In the genomic region with DNA sequence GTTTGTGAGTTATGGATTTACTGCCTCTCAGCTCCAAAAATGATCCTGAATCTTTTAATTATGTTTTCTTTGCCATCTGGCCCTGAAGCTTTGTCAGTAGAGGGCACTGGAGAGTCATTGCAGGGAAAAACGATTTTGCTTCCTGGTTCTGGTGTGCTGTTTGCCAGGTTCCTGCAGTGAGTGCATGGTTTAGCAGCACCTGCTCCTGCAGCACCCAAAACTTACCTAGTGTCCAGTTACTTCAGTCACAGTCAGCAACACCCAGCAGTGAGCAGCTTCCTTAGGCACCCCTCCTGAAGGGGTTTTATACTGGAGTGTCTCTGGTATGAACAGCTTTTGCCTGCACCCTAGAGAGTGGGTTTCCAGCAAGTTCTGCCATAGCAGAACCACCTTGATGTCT, we compare ENCODE assay signal across 1 cellular context.
TF ChIP-seq lines count a peak whose summit lies in the region.

No MANE protein-coding gene starts in this region.

TF ChIP-seq in GM12878, 131 proteins besides CTCF, POLR2A, EP300 and RAD21 (continues in another document):
- TF ChIP-seq MTA3 (IDR thresholded peaks at IDR 0.05; ENCODE audit: borderline replicate concordance, low read length) (no peak), NR2C1 (IDR thresholded peaks at IDR 0.05) (no peak), SREBF1 (IDR thresholded peaks at IDR 0.05; ENCODE audit: low read length) (no peak), TAF1 (IDR thresholded peaks at IDR 0.05; ENCODE audit: borderline replicate concordance, low read depth, low read length) (0 out of 2 replicates have a peak, but pooled peaks have one; percentile 24), TBL1XR1 (IDR thresholded peaks at IDR 0.05; ENCODE audit: low read depth, low read length) (no peak), CBX5 (IDR thresholded peaks at IDR 0.05; ENCODE audit: low read depth) (no peak), FOS (IDR thresholded peaks at IDR 0.05; ENCODE audit: borderline replicate concordance, extremely low read depth, insufficient read length) (no peak), HDGF (IDR thresholded peaks at IDR 0.05) (no peak), ZNF274 (IDR thresholded peaks at IDR 0.05; ENCODE audit: insufficient read depth, insufficient read length) (no peak), BMI1 (IDR thresholded peaks at IDR 0.05; ENCODE audit: borderline replicate concordance) (no peak), IKZF2 (IDR thresholded peaks at IDR 0.05) (0 out of 4 replicates have a peak, but pooled peaks of 1 of the 2 experiments have one; percentile 11), STAT1 (conservative IDR thresholded peaks at IDR 0.05) (0 out of 2 replicates have a peak, but pooled peaks have one; percentile 55), IKZF1 (conservative IDR thresholded peaks at IDR 0.05) (0 out of 2 replicates have a peak, but pooled peaks have one; percentile 12), CHD2 (IDR thresholded peaks at IDR 0.05; ENCODE audit: borderline replicate concordance, low read depth, low read length) (no peak), RUNX3 (IDR thresholded peaks at IDR 0.05; ENCODE audit: low read length) (no peak), BRCA1 (IDR thresholded peaks at IDR 0.05; ENCODE audit: low read depth, low read length) (no peak)
- TF ChIP-seq, protein P1, sequence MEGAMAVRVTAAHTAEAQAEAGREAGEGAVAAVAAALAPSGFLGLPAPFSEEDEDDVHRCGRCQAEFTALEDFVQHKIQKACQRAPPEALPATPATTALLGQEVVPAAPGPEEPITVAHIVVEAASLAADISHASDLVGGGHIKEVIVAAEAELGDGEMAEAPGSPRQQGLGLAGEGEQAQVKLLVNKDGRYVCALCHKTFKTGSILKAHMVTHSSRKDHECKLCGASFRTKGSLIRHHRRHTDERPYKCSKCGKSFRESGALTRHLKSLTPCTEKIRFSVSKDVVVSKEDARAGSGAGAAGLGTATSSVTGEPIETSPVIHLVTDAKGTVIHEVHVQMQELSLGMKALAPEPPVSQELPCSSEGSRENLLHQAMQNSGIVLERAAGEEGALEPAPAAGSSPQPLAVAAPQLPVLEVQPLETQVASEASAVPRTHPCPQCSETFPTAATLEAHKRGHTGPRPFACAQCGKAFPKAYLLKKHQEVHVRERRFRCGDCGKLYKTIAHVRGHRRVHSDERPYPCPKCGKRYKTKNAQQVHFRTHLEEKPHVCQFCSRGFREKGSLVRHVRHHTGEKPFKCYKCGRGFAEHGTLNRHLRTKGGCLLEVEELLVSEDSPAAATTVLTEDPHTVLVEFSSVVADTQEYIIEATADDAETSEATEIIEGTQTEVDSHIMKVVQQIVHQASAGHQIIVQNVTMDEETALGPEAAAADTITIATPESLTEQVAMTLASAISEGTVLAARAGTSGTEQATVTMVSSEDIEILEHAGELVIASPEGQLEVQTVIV (IDR thresholded peaks at IDR 0.05; ENCODE audit: borderline replicate concordance, partially characterized antibody) = no peak
- TF ChIP-seq, protein P2, sequence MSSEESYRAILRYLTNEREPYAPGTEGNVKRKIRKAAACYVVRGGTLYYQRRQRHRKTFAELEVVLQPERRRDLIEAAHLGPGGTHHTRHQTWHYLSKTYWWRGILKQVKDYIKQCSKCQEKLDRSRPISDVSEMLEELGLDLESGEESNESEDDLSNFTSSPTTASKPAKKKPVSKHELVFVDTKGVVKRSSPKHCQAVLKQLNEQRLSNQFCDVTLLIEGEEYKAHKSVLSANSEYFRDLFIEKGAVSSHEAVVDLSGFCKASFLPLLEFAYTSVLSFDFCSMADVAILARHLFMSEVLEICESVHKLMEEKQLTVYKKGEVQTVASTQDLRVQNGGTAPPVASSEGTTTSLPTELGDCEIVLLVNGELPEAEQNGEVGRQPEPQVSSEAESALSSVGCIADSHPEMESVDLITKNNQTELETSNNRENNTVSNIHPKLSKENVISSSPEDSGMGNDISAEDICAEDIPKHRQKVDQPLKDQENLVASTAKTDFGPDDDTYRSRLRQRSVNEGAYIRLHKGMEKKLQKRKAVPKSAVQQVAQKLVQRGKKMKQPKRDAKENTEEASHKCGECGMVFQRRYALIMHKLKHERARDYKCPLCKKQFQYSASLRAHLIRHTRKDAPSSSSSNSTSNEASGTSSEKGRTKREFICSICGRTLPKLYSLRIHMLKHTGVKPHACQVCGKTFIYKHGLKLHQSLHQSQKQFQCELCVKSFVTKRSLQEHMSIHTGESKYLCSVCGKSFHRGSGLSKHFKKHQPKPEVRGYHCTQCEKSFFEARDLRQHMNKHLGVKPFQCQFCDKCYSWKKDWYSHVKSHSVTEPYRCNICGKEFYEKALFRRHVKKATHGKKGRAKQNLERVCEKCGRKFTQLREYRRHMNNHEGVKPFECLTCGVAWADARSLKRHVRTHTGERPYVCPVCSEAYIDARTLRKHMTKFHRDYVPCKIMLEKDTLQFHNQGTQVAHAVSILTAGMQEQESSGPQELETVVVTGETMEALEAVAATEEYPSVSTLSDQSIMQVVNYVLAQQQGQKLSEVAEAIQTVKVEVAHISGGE (CRISPR knock-in tag; IDR thresholded peaks at IDR 0.05) = no peak
- TF ChIP-seq, protein P3, sequence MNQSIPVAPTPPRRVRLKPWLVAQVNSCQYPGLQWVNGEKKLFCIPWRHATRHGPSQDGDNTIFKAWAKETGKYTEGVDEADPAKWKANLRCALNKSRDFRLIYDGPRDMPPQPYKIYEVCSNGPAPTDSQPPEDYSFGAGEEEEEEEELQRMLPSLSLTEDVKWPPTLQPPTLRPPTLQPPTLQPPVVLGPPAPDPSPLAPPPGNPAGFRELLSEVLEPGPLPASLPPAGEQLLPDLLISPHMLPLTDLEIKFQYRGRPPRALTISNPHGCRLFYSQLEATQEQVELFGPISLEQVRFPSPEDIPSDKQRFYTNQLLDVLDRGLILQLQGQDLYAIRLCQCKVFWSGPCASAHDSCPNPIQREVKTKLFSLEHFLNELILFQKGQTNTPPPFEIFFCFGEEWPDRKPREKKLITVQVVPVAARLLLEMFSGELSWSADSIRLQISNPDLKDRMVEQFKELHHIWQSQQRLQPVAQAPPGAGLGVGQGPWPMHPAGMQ (IDR thresholded peaks at IDR 0.05; ENCODE audit: borderline replicate concordance) = no peak
- TF ChIP-seq, protein P4, sequence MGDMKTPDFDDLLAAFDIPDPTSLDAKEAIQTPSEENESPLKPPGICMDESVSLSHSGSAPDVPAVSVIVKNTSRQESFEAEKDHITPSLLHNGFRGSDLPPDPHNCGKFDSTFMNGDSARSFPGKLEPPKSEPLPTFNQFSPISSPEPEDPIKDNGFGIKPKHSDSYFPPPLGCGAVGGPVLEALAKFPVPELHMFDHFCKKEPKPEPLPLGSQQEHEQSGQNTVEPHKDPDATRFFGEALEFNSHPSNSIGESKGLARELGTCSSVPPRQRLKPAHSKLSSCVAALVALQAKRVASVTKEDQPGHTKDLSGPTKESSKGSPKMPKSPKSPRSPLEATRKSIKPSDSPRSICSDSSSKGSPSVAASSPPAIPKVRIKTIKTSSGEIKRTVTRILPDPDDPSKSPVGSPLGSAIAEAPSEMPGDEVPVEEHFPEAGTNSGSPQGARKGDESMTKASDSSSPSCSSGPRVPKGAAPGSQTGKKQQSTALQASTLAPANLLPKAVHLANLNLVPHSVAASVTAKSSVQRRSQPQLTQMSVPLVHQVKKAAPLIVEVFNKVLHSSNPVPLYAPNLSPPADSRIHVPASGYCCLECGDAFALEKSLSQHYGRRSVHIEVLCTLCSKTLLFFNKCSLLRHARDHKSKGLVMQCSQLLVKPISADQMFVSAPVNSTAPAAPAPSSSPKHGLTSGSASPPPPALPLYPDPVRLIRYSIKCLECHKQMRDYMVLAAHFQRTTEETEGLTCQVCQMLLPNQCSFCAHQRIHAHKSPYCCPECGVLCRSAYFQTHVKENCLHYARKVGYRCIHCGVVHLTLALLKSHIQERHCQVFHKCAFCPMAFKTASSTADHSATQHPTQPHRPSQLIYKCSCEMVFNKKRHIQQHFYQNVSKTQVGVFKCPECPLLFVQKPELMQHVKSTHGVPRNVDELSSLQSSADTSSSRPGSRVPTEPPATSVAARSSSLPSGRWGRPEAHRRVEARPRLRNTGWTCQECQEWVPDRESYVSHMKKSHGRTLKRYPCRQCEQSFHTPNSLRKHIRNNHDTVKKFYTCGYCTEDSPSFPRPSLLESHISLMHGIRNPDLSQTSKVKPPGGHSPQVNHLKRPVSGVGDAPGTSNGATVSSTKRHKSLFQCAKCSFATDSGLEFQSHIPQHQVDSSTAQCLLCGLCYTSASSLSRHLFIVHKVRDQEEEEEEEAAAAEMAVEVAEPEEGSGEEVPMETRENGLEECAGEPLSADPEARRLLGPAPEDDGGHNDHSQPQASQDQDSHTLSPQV (IDR thresholded peaks at IDR 0.05) = no peak
- TF ChIP-seq, protein P5, sequence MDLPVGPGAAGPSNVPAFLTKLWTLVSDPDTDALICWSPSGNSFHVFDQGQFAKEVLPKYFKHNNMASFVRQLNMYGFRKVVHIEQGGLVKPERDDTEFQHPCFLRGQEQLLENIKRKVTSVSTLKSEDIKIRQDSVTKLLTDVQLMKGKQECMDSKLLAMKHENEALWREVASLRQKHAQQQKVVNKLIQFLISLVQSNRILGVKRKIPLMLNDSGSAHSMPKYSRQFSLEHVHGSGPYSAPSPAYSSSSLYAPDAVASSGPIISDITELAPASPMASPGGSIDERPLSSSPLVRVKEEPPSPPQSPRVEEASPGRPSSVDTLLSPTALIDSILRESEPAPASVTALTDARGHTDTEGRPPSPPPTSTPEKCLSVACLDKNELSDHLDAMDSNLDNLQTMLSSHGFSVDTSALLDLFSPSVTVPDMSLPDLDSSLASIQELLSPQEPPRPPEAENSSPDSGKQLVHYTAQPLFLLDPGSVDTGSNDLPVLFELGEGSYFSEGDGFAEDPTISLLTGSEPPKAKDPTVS (IDR thresholded peaks at IDR 0.05; ENCODE audit: low read depth, low read length) = no peak
- TF ChIP-seq, protein P6, sequence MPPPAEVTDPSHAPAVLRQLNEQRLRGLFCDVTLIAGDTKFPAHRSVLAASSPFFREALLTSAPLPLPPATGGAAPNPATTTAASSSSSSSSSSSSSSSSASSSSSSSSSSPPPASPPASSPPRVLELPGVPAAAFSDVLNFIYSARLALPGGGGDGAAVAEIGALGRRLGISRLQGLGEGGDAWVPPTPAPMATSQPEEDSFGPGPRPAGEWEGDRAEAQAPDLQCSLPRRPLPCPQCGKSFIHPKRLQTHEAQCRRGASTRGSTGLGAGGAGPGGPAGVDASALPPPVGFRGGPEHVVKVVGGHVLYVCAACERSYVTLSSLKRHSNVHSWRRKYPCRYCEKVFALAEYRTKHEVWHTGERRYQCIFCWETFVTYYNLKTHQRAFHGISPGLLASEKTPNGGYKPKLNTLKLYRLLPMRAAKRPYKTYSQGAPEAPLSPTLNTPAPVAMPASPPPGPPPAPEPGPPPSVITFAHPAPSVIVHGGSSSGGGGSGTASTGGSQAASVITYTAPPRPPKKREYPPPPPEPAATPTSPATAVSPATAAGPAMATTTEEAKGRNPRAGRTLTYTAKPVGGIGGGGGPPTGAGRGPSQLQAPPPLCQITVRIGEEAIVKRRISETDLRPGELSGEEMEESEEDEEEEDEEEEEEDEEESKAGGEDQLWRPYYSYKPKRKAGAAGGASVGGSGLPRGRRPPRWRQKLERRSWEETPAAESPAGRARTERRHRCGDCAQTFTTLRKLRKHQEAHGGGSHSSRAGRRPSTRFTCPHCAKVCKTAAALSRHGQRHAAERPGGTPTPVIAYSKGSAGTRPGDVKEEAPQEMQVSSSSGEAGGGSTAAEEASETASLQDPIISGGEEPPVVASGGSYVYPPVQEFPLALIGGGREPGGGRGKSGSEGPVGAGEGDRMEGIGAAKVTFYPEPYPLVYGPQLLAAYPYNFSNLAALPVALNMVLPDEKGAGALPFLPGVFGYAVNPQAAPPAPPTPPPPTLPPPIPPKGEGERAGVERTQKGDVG (CRISPR knock-in tag; IDR thresholded peaks at IDR 0.05) = no peak
- TF ChIP-seq, protein P7, sequence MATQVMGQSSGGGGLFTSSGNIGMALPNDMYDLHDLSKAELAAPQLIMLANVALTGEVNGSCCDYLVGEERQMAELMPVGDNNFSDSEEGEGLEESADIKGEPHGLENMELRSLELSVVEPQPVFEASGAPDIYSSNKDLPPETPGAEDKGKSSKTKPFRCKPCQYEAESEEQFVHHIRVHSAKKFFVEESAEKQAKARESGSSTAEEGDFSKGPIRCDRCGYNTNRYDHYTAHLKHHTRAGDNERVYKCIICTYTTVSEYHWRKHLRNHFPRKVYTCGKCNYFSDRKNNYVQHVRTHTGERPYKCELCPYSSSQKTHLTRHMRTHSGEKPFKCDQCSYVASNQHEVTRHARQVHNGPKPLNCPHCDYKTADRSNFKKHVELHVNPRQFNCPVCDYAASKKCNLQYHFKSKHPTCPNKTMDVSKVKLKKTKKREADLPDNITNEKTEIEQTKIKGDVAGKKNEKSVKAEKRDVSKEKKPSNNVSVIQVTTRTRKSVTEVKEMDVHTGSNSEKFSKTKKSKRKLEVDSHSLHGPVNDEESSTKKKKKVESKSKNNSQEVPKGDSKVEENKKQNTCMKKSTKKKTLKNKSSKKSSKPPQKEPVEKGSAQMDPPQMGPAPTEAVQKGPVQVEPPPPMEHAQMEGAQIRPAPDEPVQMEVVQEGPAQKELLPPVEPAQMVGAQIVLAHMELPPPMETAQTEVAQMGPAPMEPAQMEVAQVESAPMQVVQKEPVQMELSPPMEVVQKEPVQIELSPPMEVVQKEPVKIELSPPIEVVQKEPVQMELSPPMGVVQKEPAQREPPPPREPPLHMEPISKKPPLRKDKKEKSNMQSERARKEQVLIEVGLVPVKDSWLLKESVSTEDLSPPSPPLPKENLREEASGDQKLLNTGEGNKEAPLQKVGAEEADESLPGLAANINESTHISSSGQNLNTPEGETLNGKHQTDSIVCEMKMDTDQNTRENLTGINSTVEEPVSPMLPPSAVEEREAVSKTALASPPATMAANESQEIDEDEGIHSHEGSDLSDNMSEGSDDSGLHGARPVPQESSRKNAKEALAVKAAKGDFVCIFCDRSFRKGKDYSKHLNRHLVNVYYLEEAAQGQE (IDR thresholded peaks at IDR 0.05; ENCODE audit: low read depth, low read length) = no peak
- TF ChIP-seq, protein P8, sequence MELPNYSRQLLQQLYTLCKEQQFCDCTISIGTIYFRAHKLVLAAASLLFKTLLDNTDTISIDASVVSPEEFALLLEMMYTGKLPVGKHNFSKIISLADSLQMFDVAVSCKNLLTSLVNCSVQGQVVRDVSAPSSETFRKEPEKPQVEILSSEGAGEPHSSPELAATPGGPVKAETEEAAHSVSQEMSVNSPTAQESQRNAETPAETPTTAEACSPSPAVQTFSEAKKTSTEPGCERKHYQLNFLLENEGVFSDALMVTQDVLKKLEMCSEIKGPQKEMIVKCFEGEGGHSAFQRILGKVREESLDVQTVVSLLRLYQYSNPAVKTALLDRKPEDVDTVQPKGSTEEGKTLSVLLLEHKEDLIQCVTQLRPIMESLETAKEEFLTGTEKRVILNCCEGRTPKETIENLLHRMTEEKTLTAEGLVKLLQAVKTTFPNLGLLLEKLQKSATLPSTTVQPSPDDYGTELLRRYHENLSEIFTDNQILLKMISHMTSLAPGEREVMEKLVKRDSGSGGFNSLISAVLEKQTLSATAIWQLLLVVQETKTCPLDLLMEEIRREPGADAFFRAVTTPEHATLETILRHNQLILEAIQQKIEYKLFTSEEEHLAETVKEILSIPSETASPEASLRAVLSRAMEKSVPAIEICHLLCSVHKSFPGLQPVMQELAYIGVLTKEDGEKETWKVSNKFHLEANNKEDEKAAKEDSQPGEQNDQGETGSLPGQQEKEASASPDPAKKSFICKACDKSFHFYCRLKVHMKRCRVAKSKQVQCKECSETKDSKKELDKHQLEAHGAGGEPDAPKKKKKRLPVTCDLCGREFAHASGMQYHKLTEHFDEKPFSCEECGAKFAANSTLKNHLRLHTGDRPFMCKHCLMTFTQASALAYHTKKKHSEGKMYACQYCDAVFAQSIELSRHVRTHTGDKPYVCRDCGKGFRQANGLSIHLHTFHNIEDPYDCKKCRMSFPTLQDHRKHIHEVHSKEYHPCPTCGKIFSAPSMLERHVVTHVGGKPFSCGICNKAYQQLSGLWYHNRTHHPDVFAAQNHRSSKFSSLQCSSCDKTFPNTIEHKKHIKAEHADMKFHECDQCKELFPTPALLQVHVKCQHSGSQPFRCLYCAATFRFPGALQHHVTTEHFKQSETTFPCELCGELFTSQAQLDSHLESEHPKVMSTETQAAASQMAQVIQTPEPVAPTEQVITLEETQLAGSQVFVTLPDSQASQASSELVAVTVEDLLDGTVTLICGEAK (IDR thresholded peaks at IDR 0.05; ENCODE audit: borderline replicate concordance) = no peak
